11 cellular contexts compared by ENCODE assay signal in genomic region chr1:203630697-203631096, GRCh38. TPM values are rescaled to one million over a fixed set of nuclear protein-coding genes. Genes with fewer than 3 reads are reported as not detected.
DNase-seq lines count a peak whose midpoint lies in the region; ATAC-seq and TF ChIP-seq lines count a peak whose summit lies in the region.
"Had no signal": no experiment of that assay in that cellular context is flagged by ENCODE, and none has a peak within 500 bp of the region (broad histone marks: within the 10 kb centered on the region; RNA-seq: fewer than 3 reads in every experiment).

No MANE protein-coding gene starts in this region.

- no peaks in the 10 kb centered on the region for H3K27me3 Mint-ChIP-seq in osteocyte (ENCODE audit: unreplicated experiment)

- H3K4me1 Mint-ChIP-seq in osteocyte (ENCODE audit: unreplicated experiment): peaks cover 49% of the 10 kb centered on the region

- H4K20me1 ChIP-seq in BLaER1 treated with 17β-estradiol and CSF1 and Interleukin-3, amounts not matched to agents 10 nM and 100 nM: peaks cover 13 to 59% (median 30%) of the 10 kb centered on the region in 11 experiments; a peak in 15 of 22 replicates

- no peak overlapping the region for H3K4me3 Mint-ChIP-seq in osteocyte (ENCODE audit: unreplicated experiment)

- H3K27me3 ChIP-seq in BLaER1 treated with 17β-estradiol and CSF1 and Interleukin-3, amounts not matched to agents 10 nM and 100 nM: no peaks in the 10 kb centered on the region
- no peaks in the 10 kb centered on the region for H3K27me3 ChIP-seq in RWPE2 (ENCODE audit: insufficient read depth, poor library complexity, severe bottlenecking)
- H3K27me3 ChIP-seq: brain microvascular endothelial cell had no signal

- H3K27ac ChIP-seq in BLaER1 treated with 17β-estradiol and CSF1 and Interleukin-3, amounts not matched to agents 10 nM and 100 nM: peak overlapping the region in 8 of 11 experiments; percentile 3 to 97 (median 90); a peak in 12 of 22 replicates
- H3K27ac ChIP-seq in RWPE2 (ENCODE audit: poor library complexity, severe bottlenecking): peak overlapping the region; percentile 81
- H3K27ac ChIP-seq: brain microvascular endothelial cell had no signal

- peak overlapping the region; percentile 96 for H3K27ac Mint-ChIP-seq in osteocyte (ENCODE audit: unreplicated experiment)

- no peaks in the 10 kb centered on the region for H3K9me3 ChIP-seq in BLaER1 treated with 17β-estradiol and CSF1 and Interleukin-3, amounts not matched to agents 10 nM and 100 nM (replicated peaks in 1 of 11)
- no peaks in the 10 kb centered on the region for H3K9me3 ChIP-seq in RWPE2 (ENCODE audit: severe bottlenecking)

- peaks cover 25 to 55% (median 41%) of the 10 kb centered on the region in 10 experiments for H3K4me1 ChIP-seq in BLaER1 treated with 17β-estradiol and CSF1 and Interleukin-3, amounts not matched to agents 10 nM and 100 nM
- peaks cover 42% of the 10 kb centered on the region for H3K4me1 ChIP-seq in RWPE2 (ENCODE audit: insufficient read depth, poor library complexity, severe bottlenecking)

- ATAC-seq in RWPE2 (ENCODE audit: low read depth): no peak
- no peak for ATAC-seq in HG03196 (IDR thresholded peaks at IDR 0.05; ENCODE audit: unreplicated experiment)
- no peak for ATAC-seq in HG03175 (IDR thresholded peaks at IDR 0.05; ENCODE audit: unreplicated experiment)
- ATAC-seq in GM18505 (IDR thresholded peaks at IDR 0.05; ENCODE audit: unreplicated experiment): no peak
- ATAC-seq: K562 had no signal

- peak overlapping the region; percentile 95 to 100 (median 99) for H3K4me2 ChIP-seq in BLaER1 treated with 17β-estradiol and CSF1 and Interleukin-3, amounts not matched to agents 10 nM and 100 nM

- H3K36me3 ChIP-seq in BLaER1 treated with 17β-estradiol and CSF1 and Interleukin-3, amounts not matched to agents 10 nM and 100 nM: peaks cover 7 to 44% (median 22%) of the 10 kb centered on the region in 11 experiments; a peak in 18 of 22 replicates
- peaks cover 4% of the 10 kb centered on the region for H3K36me3 ChIP-seq in RWPE2 (ENCODE audit: low read depth)

- TF ChIP-seq POLR2A in GM18505 (IDR thresholded peaks at IDR 0.05; ENCODE audit: borderline replicate concordance, extremely low read depth, insufficient read depth, insufficient read length): no peak

- DNase-seq in RWPE2 (ENCODE audit: low spot score) (no peak), fibroblast of the aortic adventitia (ENCODE audit: low read depth) (no peak), osteocyte (ENCODE audit: extremely low spot score, unreplicated experiment) (no peak), DMS53 (lab: John Stamatoyannopoulos, UW) (no peak)
- DNase-seq: brain microvascular endothelial cell, NCI-H82 had no signal

- no peak for TF ChIP-seq CTCF in RWPE2 (IDR thresholded peaks at IDR 0.05; ENCODE audit: poor library complexity, severe bottlenecking)
- no peak for TF ChIP-seq CTCF in fibroblast of the aortic adventitia (IDR thresholded peaks at IDR 0.05; ENCODE audit: insufficient read depth, low read length)
- TF ChIP-seq CTCF in osteocyte (IDR thresholded peaks at IDR 0.05): no peak

- H3K4me3 ChIP-seq in BLaER1 treated with 17β-estradiol and CSF1 and Interleukin-3, amounts not matched to agents 10 nM and 100 nM: peak overlapping the region in 8 of 10 experiments; percentile 68 to 88 (median 84); a peak in 7 of 20 replicates
- H3K4me3 ChIP-seq in RWPE2 (ENCODE audit: severe bottlenecking): no peak overlapping the region
- H3K4me3 ChIP-seq in fibroblast of the aortic adventitia (ENCODE audit: low read depth, low read length): peak overlapping the region; percentile 93
- H3K4me3 ChIP-seq: K562 had no signal

- no peaks in the 10 kb centered on the region for H3K36me3 Mint-ChIP-seq in osteocyte (ENCODE audit: unreplicated experiment)

- no peaks in the 10 kb centered on the region for H3K9me3 Mint-ChIP-seq in osteocyte (ENCODE audit: unreplicated experiment)

- H3K9ac ChIP-seq in BLaER1 treated with 17β-estradiol and CSF1 and Interleukin-3, amounts not matched to agents 10 nM and 100 nM: peak overlapping the region in 10 of 11 experiments; percentile 4 to 90 (median 86); a peak in 16 of 22 replicates

RNA-seq across cellular contexts. Expression of gene ATP2B4, which starts 4.1 kb away (rescaled TPM):
- total RNA-seq in fibroblast of the aortic adventitia (ENCODE audit: low replicate concordance): 146 and 416 TPM in 2 replicates
- total RNA-seq in osteocyte: 39.4 and 42.1 TPM in 2 replicates
